In the genomic region with DNA sequence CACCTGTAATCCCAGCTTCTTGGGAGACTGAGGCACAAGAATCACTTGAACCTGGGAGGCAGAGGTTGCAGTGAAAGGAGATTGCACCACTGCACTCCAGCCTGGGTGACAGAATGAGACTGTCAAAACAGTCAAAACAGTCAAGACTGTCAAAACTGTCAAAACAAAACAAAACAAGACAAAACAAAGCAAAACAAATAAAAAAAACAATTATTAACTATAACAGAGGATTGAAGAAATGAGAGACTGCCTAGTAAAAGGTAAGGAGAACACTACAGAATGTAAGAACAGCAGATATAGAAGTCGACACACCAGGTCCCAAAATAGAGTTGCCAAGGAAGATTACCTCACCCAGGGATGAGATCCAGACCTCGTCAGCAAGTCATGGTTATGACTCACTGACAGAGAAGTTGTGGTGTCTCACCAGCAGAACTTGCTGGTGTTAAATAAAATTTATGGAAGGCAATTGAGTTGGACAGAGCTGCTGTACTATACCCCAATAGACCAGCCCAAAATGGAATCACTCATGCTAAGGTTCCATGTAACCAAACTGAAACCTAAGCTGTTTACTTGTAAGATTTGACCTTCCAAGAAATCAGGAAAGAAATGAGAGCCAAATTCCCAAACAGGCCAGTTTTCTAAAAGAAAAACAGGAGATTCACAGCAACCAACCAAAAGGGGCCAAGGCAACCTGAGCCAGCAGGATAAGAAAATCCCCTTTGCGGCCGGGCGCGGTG, we compare ENCODE assay signal across 1 cellular context.
A peak's percentile ranks its signal among the peaks of the same experiment; 100 is the strongest.
TF ChIP-seq lines count a peak whose summit lies in the region.

No MANE protein-coding gene starts in this region.

TF ChIP-seq in SK-N-SH, 30 proteins besides CTCF, POLR2A, EP300 and RAD21 (continued from another document):
- no peak for TF ChIP-seq SIN3A (IDR thresholded peaks at IDR 0.05; ENCODE audit: borderline replicate concordance, low read depth, low read length)
- TF ChIP-seq RXRA (IDR thresholded peaks at IDR 0.05; ENCODE audit: borderline replicate concordance, low read depth) = 0 out of 2 replicates have a peak, but pooled peaks have one; percentile 26
- TF ChIP-seq, protein P1, sequence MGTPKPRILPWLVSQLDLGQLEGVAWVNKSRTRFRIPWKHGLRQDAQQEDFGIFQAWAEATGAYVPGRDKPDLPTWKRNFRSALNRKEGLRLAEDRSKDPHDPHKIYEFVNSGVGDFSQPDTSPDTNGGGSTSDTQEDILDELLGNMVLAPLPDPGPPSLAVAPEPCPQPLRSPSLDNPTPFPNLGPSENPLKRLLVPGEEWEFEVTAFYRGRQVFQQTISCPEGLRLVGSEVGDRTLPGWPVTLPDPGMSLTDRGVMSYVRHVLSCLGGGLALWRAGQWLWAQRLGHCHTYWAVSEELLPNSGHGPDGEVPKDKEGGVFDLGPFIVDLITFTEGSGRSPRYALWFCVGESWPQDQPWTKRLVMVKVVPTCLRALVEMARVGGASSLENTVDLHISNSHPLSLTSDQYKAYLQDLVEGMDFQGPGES (IDR thresholded peaks at IDR 0.05; ENCODE audit: low read depth, low read length) = no peak
- TF ChIP-seq JUND (IDR thresholded peaks at IDR 0.05) = peak; percentile 84
- TF ChIP-seq TEAD4 (IDR thresholded peaks at IDR 0.05; ENCODE audit: borderline replicate concordance, insufficient read depth) = 0 out of 2 replicates have a peak, but pooled peaks have one; percentile 50
- TF ChIP-seq CHD2 (IDR thresholded peaks at IDR 0.05; ENCODE audit: low read length, partially characterized antibody) = no peak
- TF ChIP-seq, protein P2, sequence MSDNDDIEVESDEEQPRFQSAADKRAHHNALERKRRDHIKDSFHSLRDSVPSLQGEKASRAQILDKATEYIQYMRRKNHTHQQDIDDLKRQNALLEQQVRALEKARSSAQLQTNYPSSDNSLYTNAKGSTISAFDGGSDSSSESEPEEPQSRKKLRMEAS (IDR thresholded peaks at IDR 0.05; ENCODE audit: low read depth) = 0 out of 2 replicates have a peak, but pooled peaks have one; percentile 24
- TF ChIP-seq FOXJ3 (CRISPR knock-in tag; IDR thresholded peaks at IDR 0.05) = no peak
- TF ChIP-seq TAF1 (IDR thresholded peaks at IDR 0.05; ENCODE audit: borderline replicate concordance, low read depth, low read length) = no peak
- TF ChIP-seq EZH2phosphoT487 (IDR thresholded peaks at IDR 0.05; ENCODE audit: borderline replicate concordance, low read depth) = no peak
- TF ChIP-seq FOSL2 (IDR thresholded peaks at IDR 0.05; ENCODE audit: borderline replicate concordance, low read depth) = peak; percentile 89
- peak; percentile 57 for TF ChIP-seq NFIC (IDR thresholded peaks at IDR 0.05; ENCODE audit: borderline replicate concordance)
- TF ChIP-seq, protein P3, sequence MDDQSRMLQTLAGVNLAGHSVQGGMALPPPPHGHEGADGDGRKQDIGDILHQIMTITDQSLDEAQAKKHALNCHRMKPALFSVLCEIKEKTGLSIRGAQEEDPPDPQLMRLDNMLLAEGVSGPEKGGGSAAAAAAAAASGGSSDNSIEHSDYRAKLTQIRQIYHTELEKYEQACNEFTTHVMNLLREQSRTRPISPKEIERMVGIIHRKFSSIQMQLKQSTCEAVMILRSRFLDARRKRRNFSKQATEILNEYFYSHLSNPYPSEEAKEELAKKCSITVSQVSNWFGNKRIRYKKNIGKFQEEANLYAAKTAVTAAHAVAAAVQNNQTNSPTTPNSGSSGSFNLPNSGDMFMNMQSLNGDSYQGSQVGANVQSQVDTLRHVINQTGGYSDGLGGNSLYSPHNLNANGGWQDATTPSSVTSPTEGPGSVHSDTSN (IDR thresholded peaks at IDR 0.05) = peak; percentile 92
TF ChIP-seq in SK-N-SH: peak in this region for 10.
